ENCODE assay signal across 31 cellular contexts in genomic region chr21:44283953-44284352, GRCh38. TPM values are rescaled to one million over a fixed set of nuclear protein-coding genes. Genes with fewer than 3 reads are reported as not detected.
"Had no signal": no experiment of that assay in that cellular context is flagged by ENCODE, and none has a peak within 500 bp of the region (broad histone marks: within the 10 kb centered on the region; RNA-seq: fewer than 3 reads in every experiment).

No MANE protein-coding gene starts in this region.

- H3K27ac ChIP-seq: esophagus muscularis mucosa, foreskin keratinocyte, heart right ventricle, ovary, sigmoid colon, stomach, tibial artery, upper lobe of right lung had no signal

- FAIRE-seq: bronchial epithelial cell, islet of Langerhans, small intestine had no signal

- H3K4me1 Mint-ChIP-seq: central memory CD8-positive, alpha-beta T cell had no signal

- H3K9me3 Mint-ChIP-seq: central memory CD8-positive, alpha-beta T cell; dendritic cell treated with granulocyte-macrophage colony-stimulating factor and Interleukin-4, amounts not matched to agents 40 ng/mL and 50 ng/mL, for 4 days; naive thymus-derived CD4-positive, alpha-beta T cell; stimulated activated naive B cell treated with anti-CD40 and anti-IgM and Interleukin-4, amounts not matched to agents 10 μg/mL and 1 μg/mL and 100 μg/mL, for 72 hours had no signal

- H3K4me1 ChIP-seq: foreskin keratinocyte, upper lobe of right lung had no signal

- H3K36me3 Mint-ChIP-seq: activated naive CD8-positive, alpha-beta T cell; naive thymus-derived CD4-positive, alpha-beta T cell; stimulated activated naive B cell treated with anti-CD40 and anti-IgM and Interleukin-4, amounts not matched to agents 10 μg/mL and 1 μg/mL and 100 μg/mL, for 72 hours had no signal

- H3K9me3 ChIP-seq: esophagus muscularis mucosa, heart right ventricle, ovary, sigmoid colon, stomach, tibial artery, upper lobe of right lung had no signal

- H3K36me3 ChIP-seq: esophagus muscularis mucosa, heart right ventricle, ovary, sigmoid colon, stomach, tibial artery, upper lobe of right lung had no signal

- H3K27ac Mint-ChIP-seq: activated naive CD8-positive, alpha-beta T cell; dendritic cell treated with granulocyte-macrophage colony-stimulating factor and Interleukin-4, amounts not matched to agents 40 ng/mL and 50 ng/mL, for 4 days; progenitor cell of endocrine pancreas; stimulated activated naive B cell treated with anti-CD40 and anti-IgM and Interleukin-4, amounts not matched to agents 10 μg/mL and 1 μg/mL and 100 μg/mL, for 72 hours had no signal

- H3K4me3 Mint-ChIP-seq: activated naive CD8-positive, alpha-beta T cell; central memory CD8-positive, alpha-beta T cell; dendritic cell treated with granulocyte-macrophage colony-stimulating factor and Interleukin-4, amounts not matched to agents 40 ng/mL and 50 ng/mL, for 4 days; naive thymus-derived CD4-positive, alpha-beta T cell; stimulated activated naive B cell treated with anti-CD40 and anti-IgM and Interleukin-4, amounts not matched to agents 10 μg/mL and 1 μg/mL and 100 μg/mL, for 72 hours had no signal

- H3K27me3 ChIP-seq: ovary had no signal

- H3K4me3 ChIP-seq: esophagus muscularis mucosa, heart right ventricle, ovary, sigmoid colon, stomach, tibial artery, upper lobe of right lung had no signal

- DNase-seq: activated CD4-positive, alpha-beta T cell treated with anti-CD3 and anti-CD28 coated beads for 4 hours; activated CD4-positive, alpha-beta T cell treated with anti-CD3 and anti-CD28 coated beads, Interleukin-2, amount 50 U/mL, for 48 hours; activated CD8-positive, alpha-beta memory T cell treated with anti-CD3 and anti-CD28 coated beads for 24 hours; activated effector memory CD4-positive, alpha-beta T cell treated with Interleukin-2 at 50 U/mL for 16 hours; activated naive CD4-positive, alpha-beta T cell treated with Interleukin-2 at 50 U/mL for 16 hours; anterior cingulate cortex; foreskin keratinocyte; heart right ventricle; midbrain; ovary; sigmoid colon; small intestine; stimulated activated CD4-positive, alpha-beta T cell treated with anti-CD3 and anti-CD28 coated beads, Interleukin-15, amount 100 ng/mL, for 24 hours; stimulated activated CD4-positive, alpha-beta T cell treated with anti-CD3 and anti-CD28 coated beads, Interleukin-2, amount 100 ng/mL, for 24 hours; stimulated activated naive B cell treated with anti-CD40 and anti-IgM and Interleukin-4, amounts not matched to agents 10 μg/mL and 1 μg/mL and 100 μg/mL, for 72 hours; stomach; tibial artery; upper lobe of right lung had no signal

- H3K27me3 Mint-ChIP-seq: activated naive CD8-positive, alpha-beta T cell; central memory CD8-positive, alpha-beta T cell had no signal

RNA-seq across cellular contexts. Expression of gene AIRE, which starts 1.7 kb away (rescaled TPM):
- total RNA-seq: bronchial epithelial cell, esophagus muscularis mucosa, foreskin keratinocyte, ovary, progenitor cell of endocrine pancreas, renal cortical epithelial cell, sigmoid colon, upper lobe of right lung had no signal
- polyA plus RNA-seq: foreskin keratinocyte, liver, neural cell, ovary, stomach had no signal

RNA-seq across cellular contexts. Expression of gene DNMT3L, which starts 22.3 kb away (rescaled TPM):
- total RNA-seq: bronchial epithelial cell; esophagus muscularis mucosa; foreskin keratinocyte; heart right ventricle; naive thymus-derived CD4-positive, alpha-beta T cell; ovary; progenitor cell of endocrine pancreas; renal cortical epithelial cell; sigmoid colon; stomach; T-helper 1 cell treated with Interleukin-12 subunit alpha and Interleukin-12 subunit beta and Interleukin-4 antibody, amounts not matched to agents 30 ng/mL and 1 ng/mL, for 36 hours; upper lobe of right lung had no signal
- polyA plus RNA-seq: adipose tissue; foreskin keratinocyte; heart right ventricle; naive thymus-derived CD4-positive, alpha-beta T cell; neural cell; ovary; sigmoid colon; small intestine; stomach had no signal

RNA-seq across cellular contexts. Expression of gene ICOSLG, which starts 43.2 kb away (rescaled TPM):
- polyA plus RNA-seq: neural cell had no signal
